1 cellular context compared by ENCODE assay signal in genomic region chr16:2682209-2683021, GRCh38.
TF ChIP-seq lines count a peak whose summit lies in the region.

Gene KCTD5, plus strand, starts transcription at chr16:2682523. Its CDS starts 26 bp downstream, at chr16:2682549.

TF ChIP-seq in GM23338, 12 proteins besides CTCF, POLR2A, EP300 and RAD21 (continued from another document):
- TF ChIP-seq, protein P1, sequence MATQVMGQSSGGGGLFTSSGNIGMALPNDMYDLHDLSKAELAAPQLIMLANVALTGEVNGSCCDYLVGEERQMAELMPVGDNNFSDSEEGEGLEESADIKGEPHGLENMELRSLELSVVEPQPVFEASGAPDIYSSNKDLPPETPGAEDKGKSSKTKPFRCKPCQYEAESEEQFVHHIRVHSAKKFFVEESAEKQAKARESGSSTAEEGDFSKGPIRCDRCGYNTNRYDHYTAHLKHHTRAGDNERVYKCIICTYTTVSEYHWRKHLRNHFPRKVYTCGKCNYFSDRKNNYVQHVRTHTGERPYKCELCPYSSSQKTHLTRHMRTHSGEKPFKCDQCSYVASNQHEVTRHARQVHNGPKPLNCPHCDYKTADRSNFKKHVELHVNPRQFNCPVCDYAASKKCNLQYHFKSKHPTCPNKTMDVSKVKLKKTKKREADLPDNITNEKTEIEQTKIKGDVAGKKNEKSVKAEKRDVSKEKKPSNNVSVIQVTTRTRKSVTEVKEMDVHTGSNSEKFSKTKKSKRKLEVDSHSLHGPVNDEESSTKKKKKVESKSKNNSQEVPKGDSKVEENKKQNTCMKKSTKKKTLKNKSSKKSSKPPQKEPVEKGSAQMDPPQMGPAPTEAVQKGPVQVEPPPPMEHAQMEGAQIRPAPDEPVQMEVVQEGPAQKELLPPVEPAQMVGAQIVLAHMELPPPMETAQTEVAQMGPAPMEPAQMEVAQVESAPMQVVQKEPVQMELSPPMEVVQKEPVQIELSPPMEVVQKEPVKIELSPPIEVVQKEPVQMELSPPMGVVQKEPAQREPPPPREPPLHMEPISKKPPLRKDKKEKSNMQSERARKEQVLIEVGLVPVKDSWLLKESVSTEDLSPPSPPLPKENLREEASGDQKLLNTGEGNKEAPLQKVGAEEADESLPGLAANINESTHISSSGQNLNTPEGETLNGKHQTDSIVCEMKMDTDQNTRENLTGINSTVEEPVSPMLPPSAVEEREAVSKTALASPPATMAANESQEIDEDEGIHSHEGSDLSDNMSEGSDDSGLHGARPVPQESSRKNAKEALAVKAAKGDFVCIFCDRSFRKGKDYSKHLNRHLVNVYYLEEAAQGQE (IDR thresholded peaks at IDR 0.05; ENCODE audit: unreplicated experiment) = no peak
- TF ChIP-seq CREB1 (CRISPR knock-in tag; IDR thresholded peaks at IDR 0.05; ENCODE audit: low read depth) (peak; percentile 95), ZNF114 (CRISPR knock-in tag; IDR thresholded peaks at IDR 0.05) (no peak), ETS1 (IDR thresholded peaks at IDR 0.05) (peak; percentile 94), ZNF331 (CRISPR knock-in tag; IDR thresholded peaks at IDR 0.05; ENCODE audit: low read depth) (no peak), STAT1 (IDR thresholded peaks at IDR 0.05; ENCODE audit: unreplicated experiment) (no peak), EZH2 (IDR thresholded peaks at IDR 0.05; ENCODE audit: low read depth, unreplicated experiment) (no peak), POLR2AphosphoS5 (IDR thresholded peaks at IDR 0.05; ENCODE audit: low read depth) (peak; percentile 92)
- TF ChIP-seq, protein P2, sequence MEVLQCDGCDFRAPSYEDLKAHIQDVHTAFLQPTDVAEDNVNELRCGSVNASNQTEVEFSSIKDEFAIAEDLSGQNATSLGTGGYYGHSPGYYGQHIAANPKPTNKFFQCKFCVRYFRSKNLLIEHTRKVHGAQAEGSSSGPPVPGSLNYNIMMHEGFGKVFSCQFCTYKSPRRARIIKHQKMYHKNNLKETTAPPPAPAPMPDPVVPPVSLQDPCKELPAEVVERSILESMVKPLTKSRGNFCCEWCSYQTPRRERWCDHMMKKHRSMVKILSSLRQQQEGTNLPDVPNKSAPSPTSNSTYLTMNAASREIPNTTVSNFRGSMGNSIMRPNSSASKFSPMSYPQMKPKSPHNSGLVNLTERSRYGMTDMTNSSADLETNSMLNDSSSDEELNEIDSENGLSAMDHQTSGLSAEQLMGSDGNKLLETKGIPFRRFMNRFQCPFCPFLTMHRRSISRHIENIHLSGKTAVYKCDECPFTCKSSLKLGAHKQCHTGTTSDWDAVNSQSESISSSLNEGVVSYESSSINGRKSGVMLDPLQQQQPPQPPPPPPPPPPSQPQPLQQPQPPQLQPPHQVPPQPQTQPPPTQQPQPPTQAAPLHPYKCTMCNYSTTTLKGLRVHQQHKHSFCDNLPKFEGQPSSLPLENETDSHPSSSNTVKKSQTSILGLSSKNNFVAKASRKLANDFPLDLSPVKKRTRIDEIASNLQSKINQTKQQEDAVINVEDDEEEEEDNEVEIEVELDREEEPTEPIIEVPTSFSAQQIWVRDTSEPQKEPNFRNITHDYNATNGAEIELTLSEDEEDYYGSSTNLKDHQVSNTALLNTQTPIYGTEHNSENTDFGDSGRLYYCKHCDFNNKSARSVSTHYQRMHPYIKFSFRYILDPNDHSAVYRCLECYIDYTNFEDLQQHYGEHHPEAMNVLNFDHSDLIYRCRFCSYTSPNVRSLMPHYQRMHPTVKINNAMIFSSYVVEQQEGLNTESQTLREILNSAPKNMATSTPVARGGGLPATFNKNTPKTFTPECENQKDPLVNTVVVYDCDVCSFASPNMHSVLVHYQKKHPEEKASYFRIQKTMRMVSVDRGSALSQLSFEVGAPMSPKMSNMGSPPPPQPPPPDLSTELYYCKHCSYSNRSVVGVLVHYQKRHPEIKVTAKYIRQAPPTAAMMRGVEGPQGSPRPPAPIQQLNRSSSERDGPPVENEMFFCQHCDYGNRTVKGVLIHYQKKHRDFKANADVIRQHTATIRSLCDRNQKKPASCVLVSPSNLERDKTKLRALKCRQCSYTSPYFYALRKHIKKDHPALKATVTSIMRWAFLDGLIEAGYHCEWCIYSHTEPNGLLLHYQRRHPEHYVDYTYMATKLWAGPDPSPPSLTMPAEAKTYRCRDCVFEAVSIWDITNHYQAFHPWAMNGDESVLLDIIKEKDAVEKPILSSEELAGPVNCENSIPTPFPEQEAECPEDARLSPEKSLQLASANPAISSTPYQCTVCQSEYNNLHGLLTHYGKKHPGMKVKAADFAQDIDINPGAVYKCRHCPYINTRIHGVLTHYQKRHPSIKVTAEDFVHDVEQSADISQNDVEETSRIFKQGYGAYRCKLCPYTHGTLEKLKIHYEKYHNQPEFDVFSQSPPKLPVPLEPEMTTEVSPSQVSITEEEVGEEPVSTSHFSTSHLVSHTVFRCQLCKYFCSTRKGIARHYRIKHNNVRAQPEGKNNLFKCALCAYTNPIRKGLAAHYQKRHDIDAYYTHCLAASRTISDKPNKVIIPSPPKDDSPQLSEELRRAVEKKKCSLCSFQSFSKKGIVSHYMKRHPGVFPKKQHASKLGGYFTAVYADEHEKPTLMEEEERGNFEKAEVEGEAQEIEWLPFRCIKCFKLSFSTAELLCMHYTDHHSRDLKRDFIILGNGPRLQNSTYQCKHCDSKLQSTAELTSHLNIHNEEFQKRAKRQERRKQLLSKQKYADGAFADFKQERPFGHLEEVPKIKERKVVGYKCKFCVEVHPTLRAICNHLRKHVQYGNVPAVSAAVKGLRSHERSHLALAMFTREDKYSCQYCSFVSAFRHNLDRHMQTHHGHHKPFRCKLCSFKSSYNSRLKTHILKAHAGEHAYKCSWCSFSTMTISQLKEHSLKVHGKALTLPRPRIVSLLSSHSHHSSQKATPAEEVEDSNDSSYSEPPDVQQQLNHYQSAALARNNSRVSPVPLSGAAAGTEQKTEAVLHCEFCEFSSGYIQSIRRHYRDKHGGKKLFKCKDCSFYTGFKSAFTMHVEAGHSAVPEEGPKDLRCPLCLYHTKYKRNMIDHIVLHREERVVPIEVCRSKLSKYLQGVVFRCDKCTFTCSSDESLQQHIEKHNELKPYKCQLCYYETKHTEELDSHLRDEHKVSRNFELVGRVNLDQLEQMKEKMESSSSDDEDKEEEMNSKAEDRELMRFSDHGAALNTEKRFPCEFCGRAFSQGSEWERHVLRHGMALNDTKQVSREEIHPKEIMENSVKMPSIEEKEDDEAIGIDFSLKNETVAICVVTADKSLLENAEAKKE (CRISPR knock-in tag; IDR thresholded peaks at IDR 0.05) = no peak
TF ChIP-seq in GM23338: peak in this region for 3.
